10 cellular contexts compared by ENCODE assay signal in genomic region chr6:259901-260508, GRCh38. TPM values are rescaled to one million over a fixed set of nuclear protein-coding genes. Genes with fewer than 3 reads are reported as not detected.
A peak's percentile ranks its signal among the peaks of the same experiment; 100 is the strongest.
DNase-seq lines count a peak whose midpoint lies in the region; ATAC-seq lines count a peak whose summit lies in the region.
"Had no signal": no experiment of that assay in that cellular context is flagged by ENCODE, and none has a peak within 500 bp of the region (broad histone marks: within the 10 kb centered on the region; RNA-seq: fewer than 3 reads in every experiment).

No MANE protein-coding gene starts in this region.

- peaks cover 14% of the 10 kb centered on the region for H3K4me1 ChIP-seq in CD4-positive, alpha-beta memory T cell (ENCODE audit: insufficient read depth, low read length)
- H3K4me1 ChIP-seq in aorta (ENCODE audit: control insufficient read depth in 1 of 2, insufficient read depth in 2 of 2, low read length in 2 of 2) = no peaks in the 10 kb centered on the region

- intact Hi-C loops in CD4-positive, alpha-beta memory T cell (cut with micrococcal nuclease) = no loop called here
- intact Hi-C loops in aorta (cut with DNase I) = no loop called here

- H3K27me3 ChIP-seq in CD4-positive, alpha-beta memory T cell (ENCODE audit: insufficient read depth, low read length) = no peaks in the 10 kb centered on the region
- peaks cover 0 to 2% of the 10 kb centered on the region in 2 donors for H3K27me3 ChIP-seq in aorta (ENCODE audit: control insufficient read depth in 1 of 2, insufficient read depth in 2 of 2, low read length in 1 of 2)

- H3K27ac Mint-ChIP-seq in CD4-positive, alpha-beta memory T cell = peak overlapping the region; percentile 5 to 92 (median 76)
- H3K27ac Mint-ChIP-seq in T-helper 1 cell treated with Interleukin-12 subunit alpha and Interleukin-12 subunit beta and Interleukin-4 antibody, amounts not matched to agents 30 μg/mL and 1 μg/mL, for 36 hours = peak overlapping the region; percentile 39

- peak overlapping the region in 1 of 2 donors; percentile 15 for H3K4me3 ChIP-seq in CD4-positive, alpha-beta memory T cell (ENCODE audit: low read length in 2 of 2)
- H3K4me3 ChIP-seq in aorta (ENCODE audit: low read length in 2 of 2) = no peak overlapping the region

- ATAC-seq in GM19035 (IDR thresholded peaks at IDR 0.05; ENCODE audit: unreplicated experiment) (peak; percentile 82), HG02884 (IDR thresholded peaks at IDR 0.05; ENCODE audit: unreplicated experiment) (peak; percentile 82), aorta (ENCODE audit: low FRiP score) (no peak)

- H3K9me3 ChIP-seq in CD4-positive, alpha-beta memory T cell (ENCODE audit: control insufficient read depth in 1 of 2, low read length in 2 of 2) = no peaks in the 10 kb centered on the region
- no peaks in the 10 kb centered on the region for H3K9me3 ChIP-seq in aorta (ENCODE audit: control insufficient read depth, low read length)

- no peaks in the 10 kb centered on the region for H3K27me3 Mint-ChIP-seq in CD4-positive, alpha-beta memory T cell
- no peaks in the 10 kb centered on the region for H3K27me3 Mint-ChIP-seq in T-helper 1 cell treated with Interleukin-12 subunit alpha and Interleukin-12 subunit beta and Interleukin-4 antibody, amounts not matched to agents 30 μg/mL and 1 μg/mL, for 36 hours (ENCODE audit: low read depth)

- H3K4me1 Mint-ChIP-seq in CD4-positive, alpha-beta memory T cell = peaks cover 15 to 58% (median 26%) of the 10 kb centered on the region in 4 donors
- peaks cover 26% of the 10 kb centered on the region for H3K4me1 Mint-ChIP-seq in T-helper 1 cell treated with Interleukin-12 subunit alpha and Interleukin-12 subunit beta and Interleukin-4 antibody, amounts not matched to agents 30 μg/mL and 1 μg/mL, for 36 hours (ENCODE audit: low read depth)

- no peaks in the 10 kb centered on the region for H3K36me3 ChIP-seq in CD4-positive, alpha-beta memory T cell (ENCODE audit: insufficient read depth, low read length)
- no peaks in the 10 kb centered on the region for H3K36me3 ChIP-seq in aorta (ENCODE audit: control insufficient read depth in 1 of 2, insufficient read depth in 2 of 2, low read length in 1 of 2)

- 65 to 66% methylated on average over 5 of the region's 5 CpGs for WGBS in aorta, 2 donors

- peaks cover 0 to 2% (median 0%) of the 10 kb centered on the region in 8 donors for H3K9me3 Mint-ChIP-seq in CD4-positive, alpha-beta memory T cell
- H3K9me3 Mint-ChIP-seq in T-helper 1 cell treated with Interleukin-12 subunit alpha and Interleukin-12 subunit beta and Interleukin-4 antibody, amounts not matched to agents 30 μg/mL and 1 μg/mL, for 36 hours = peaks cover 12% of the 10 kb centered on the region

- peak overlapping the region; percentile 15 for H3K27ac ChIP-seq in CD4-positive, alpha-beta memory T cell (ENCODE audit: low read depth, low read length)
- H3K27ac ChIP-seq in aorta (ENCODE audit: low read depth in 1 of 2, low read length in 2 of 2) = no peak overlapping the region

- CTCF ChIA-PET in CD4-positive, alpha-beta memory T cell (lab: Charles Lee; ENCODE audit: partially characterized antibody) = interaction anchor here (1.1 kb wide), 1 partner anchor 79 kb away, joined by 3 read pairs; no protein-coding TSS in a partner anchor

- DNase-seq in CD4-positive, alpha-beta memory T cell = peak in 3 of 5 donors; percentile 9 to 20 (median 11)
- DNase-seq in effector CD4-positive, alpha-beta T cell = no peak
- DNase-seq in aorta (no peak), NCI-H2081 treated with DMSO at 0.1 percent for 48 hours (lab: John Stamatoyannopoulos, UW) (no peak), RKO (ENCODE audit: low spot score) (no peak)
- DNase-seq: NCI-H2227 treated with DMSO at 0.1 percent for 48 hours, T1000 had no signal

- H3K36me3 Mint-ChIP-seq in CD4-positive, alpha-beta memory T cell = no peaks in the 10 kb centered on the region
- no peaks in the 10 kb centered on the region for H3K36me3 Mint-ChIP-seq in T-helper 1 cell treated with Interleukin-12 subunit alpha and Interleukin-12 subunit beta and Interleukin-4 antibody, amounts not matched to agents 30 μg/mL and 1 μg/mL, for 36 hours (ENCODE audit: low read depth)

- POLR2A ChIA-PET in CD4-positive, alpha-beta memory T cell (lab: Charles Lee; ENCODE audit: partially characterized antibody) = interaction anchor here (0.9 to 2.0 kb wide), 4 partner anchors 11 to 69 kb away, joined by 3 to 6 read pairs (median 4); partner anchors contain the start of gene DUSP22

- peak overlapping the region; percentile 15 to 82 (median 63) for H3K4me3 Mint-ChIP-seq in CD4-positive, alpha-beta memory T cell
- peak overlapping the region; percentile 32 for H3K4me3 Mint-ChIP-seq in T-helper 1 cell treated with Interleukin-12 subunit alpha and Interleukin-12 subunit beta and Interleukin-4 antibody, amounts not matched to agents 30 μg/mL and 1 μg/mL, for 36 hours

RNA-seq across cellular contexts. Expression of gene DUSP22, which starts 32.3 kb away (rescaled TPM):
- total RNA-seq in CD4-positive, alpha-beta memory T cell = 10 to 100 TPM; 43.4 to 49.4 TPM
- 10 to 100 TPM; 32.8 to 34.4 TPM for polyA plus RNA-seq in CD4-positive, alpha-beta memory T cell
- 10 to 100 TPM; 56.7 to 65.8 TPM for total RNA-seq in aorta
- polyA plus RNA-seq in aorta = 10 to 100 TPM; 23.0 to 41.8 TPM

Comparison
In these comparisons a context has a peak if more than half of its experiments do, and no peak if none do; other contexts are left out.
1. DNase-seq: peak in CD4-positive, alpha-beta memory T cell (3 of 5); none in effector CD4-positive, alpha-beta T cell (single experiment), aorta (0 of 2), NCI-H2081 treated with DMSO at 0.1 percent for 48 hours (single experiment) and RKO (single experiment).